ENCODE assay signal across 7 cellular contexts in genomic region chr19:1591421-1592022, GRCh38. TPM values are rescaled to one million over a fixed set of nuclear protein-coding genes. Genes with fewer than 3 reads are reported as not detected.
DNase-seq lines count a peak whose midpoint lies in the region; ATAC-seq, FAIRE-seq and TF ChIP-seq lines count a peak whose summit lies in the region.

No MANE protein-coding gene starts in this region.

- peak overlapping the region; percentile 95 for H3K27ac ChIP-seq in K562 (ENCODE audit: extremely low read depth, low read depth, low read length)

- peak overlapping the region; percentile 98 for H3K4me2 ChIP-seq in K562 (ENCODE audit: insufficient read depth, low read length)

- no peak for TF ChIP-seq EP300 in K562 (IDR thresholded peaks at IDR 0.05; ENCODE audit: low read length)

- no peak for TF ChIP-seq RAD21 in K562 (CRISPR knock-in tag; conservative IDR thresholded peaks at IDR 0.05 in 1 of 2, IDR thresholded peaks at IDR 0.05 in 1 of 2)

- CTCF ChIA-PET in K562 (lab: Yijun Ruan, JAX; ENCODE audit: low intra/inter-chr PET ratio): no interaction called here

- H3K27ac Mint-ChIP-seq in type B pancreatic cell: peak overlapping the region; percentile 94

- no peaks in the 10 kb centered on the region for H3K9me3 ChIP-seq in K562 (replicated peaks; ENCODE audit: control insufficient read depth, insufficient read depth, low read depth, low read length)

- no peak overlapping the region for H2AFZ ChIP-seq in K562 (ENCODE audit: low read depth, low read length)

- POLR2A ChIA-PET in K562 (lab: Yijun Ruan, JAX): interaction anchor here (0.6 to 6.6 kb wide), 5 partner anchors 10 to 322 kb away, joined by 3 to 40 read pairs (median 4); partner anchors contain the start of gene CIRBP

- H3K4me1 Mint-ChIP-seq in type B pancreatic cell (ENCODE audit: unreplicated experiment): peaks cover 9% of the 10 kb centered on the region

- H3K27me3 ChIP-seq in K562 (ENCODE audit: control insufficient read depth in 2 of 2, insufficient read depth in 2 of 2, low read length in 2 of 2): no peaks in the 10 kb centered on the region

- H3K9me1 ChIP-seq in K562 (ENCODE audit: control insufficient read depth, insufficient read depth, low read length): no peaks in the 10 kb centered on the region

- peaks cover 15 to 40% of the 10 kb centered on the region in 2 experiments for H3K4me1 ChIP-seq in K562 (replicated peaks in 1 of 2; ENCODE audit: control insufficient read depth in 2 of 2, insufficient read depth in 2 of 2, low read length in 2 of 2)

- no peaks in the 10 kb centered on the region for H3K27me3 Mint-ChIP-seq in type B pancreatic cell

- under 1% methylated on average over 20 of the region's 31 CpGs for WGBS in K562 (ENCODE audit: insufficient coverage, low coverage, missing lambda C conversion rate)
- WGBS in lower leg skin, 2 donors: 1% methylated on average over 30 to 31 of the region's 31 CpGs

- DNase-seq in NCI-H2029 (lab: John Stamatoyannopoulos, UW) (peak; percentile 75), K562 (ENCODE audit: extremely low read depth in 1 of 4, low spot score in 3 of 4) (peak in 2 of 4 experiments; percentile 44 to 50), lower leg skin (ENCODE audit: low spot score in 2 of 2) (no peak), type B pancreatic cell (ENCODE audit: extremely low spot score, unreplicated experiment) (no peak)
- no peak for DNase-seq in effector CD4-positive, alpha-beta T cell

- H3K36me3 ChIP-seq in K562 (ENCODE audit: control insufficient read depth, insufficient read depth, low read length): peaks cover 47% of the 10 kb centered on the region; the same call in 2 of the 3 replicates

- H4K20me1 ChIP-seq in K562 (replicated peaks; ENCODE audit: control insufficient read depth, insufficient read depth, low read length): 0 out of 2 replicates have a peak, but pooled peaks cover 8% of the 10 kb centered on the region

- H3K9me3 Mint-ChIP-seq in type B pancreatic cell: no peaks in the 10 kb centered on the region

- no peak for TF ChIP-seq CTCF in K562 (IDR thresholded peaks at IDR 0.05 in 2 of 3, conservative IDR thresholded peaks at IDR 0.05 in 1 of 3; ENCODE audit: insufficient read depth in 2 of 3, low read depth in 1 of 3, low read length in 3 of 3)
- TF ChIP-seq CTCF in lower leg skin (IDR thresholded peaks at IDR 0.05): no peak
- no peak for TF ChIP-seq CTCF in type B pancreatic cell (conservative IDR thresholded peaks at IDR 0.05)

- TSS peak; percentile 76 for BruUV-seq in K562 (replicated peaks; lab: Mats Ljungman, UMichigan)

- TF ChIP-seq POLR2A in K562 (conservative IDR thresholded peaks at IDR 0.05) (peak; percentile 4; the same call in 1 of the 2 replicates), lower leg skin (IDR thresholded peaks at IDR 0.05) (no peak)

- H3K36me3 Mint-ChIP-seq in type B pancreatic cell: peaks cover 3% of the 10 kb centered on the region

- in situ Hi-C loops in K562 (cut with MboI): no loop called here

- H3K79me2 ChIP-seq in K562 (ENCODE audit: control insufficient read depth, insufficient read depth, low read length): peaks cover 54% of the 10 kb centered on the region

- ATAC-seq in GM18511 (IDR thresholded peaks at IDR 0.05; ENCODE audit: unreplicated experiment): peak; percentile 3
- peak; percentile 1; the same call in 2 of the 3 replicates for ATAC-seq in K562
- no peak for ATAC-seq in HG02981 (IDR thresholded peaks at IDR 0.05; ENCODE audit: unreplicated experiment)

- intact Hi-C loops in K562 (cut with micrococcal nuclease): no loop called here
- intact Hi-C loops in lower leg skin (cut with DNase I; ENCODE audit: low total_unique reads): no loop called here

- H3K9ac ChIP-seq in K562 (ENCODE audit: insufficient read depth in 1 of 2, low read depth in 2 of 2, low read length in 2 of 2): peak overlapping the region; percentile 100

- H3K4me3 Mint-ChIP-seq in type B pancreatic cell: peak overlapping the region; percentile 92

- H3K4me3 ChIP-seq in K562: peak overlapping the region; percentile 92
- peak overlapping the region; percentile 86 for H3K4me3 ChIP-seq in lower leg skin (ENCODE audit: low read depth, poor library complexity, severe bottlenecking)

- no peak for FAIRE-seq in K562 (lab: Jason Lieb, UNC)

RNA-seq across cellular contexts. Expression of gene MBD3, which starts 1.1 kb away (rescaled TPM):
- total RNA-seq in K562 (2011; cell fraction: chromatin; rRNA removed; ENCODE audit: low replicate concordance): 89.8 and 204 TPM in 2 replicates
- 153 TPM in 2 replicates for total RNA-seq in K562 (2011; cell fraction: nucleolus; rRNA removed)
- 99.7 and 106 TPM in 2 replicates for total RNA-seq in K562 (2011; cell fraction: nucleoplasm; rRNA removed)
- total RNA-seq in K562 (2014; rRNA removed) (135 and 157 TPM in 2 replicates), K562 (2014; rRNA removed; fragmentation: Illumina TruSeq; extraction: Trizol) (11.4 and 12.6 TPM in 2 replicates), K562 (2015; rRNA removed; fragmentation: Illumina TruSeq; extraction: Trizol) (51.9 and 62.9 TPM in 2 replicates), K562 (2021) (114 and 137 TPM in 2 replicates), lower leg skin (10 to 100 TPM; 51.7 to 85.7 (median 79.3) TPM), type B pancreatic cell (ENCODE audit: low replicate concordance) (78.8 and 110 TPM in 2 replicates)
- polyA plus RNA-seq in K562 (2011; rRNA removed) (30.9 and 37.9 TPM in 2 replicates), K562 (2014; fragmentation: Illumina TruSeq; extraction: Trizol) (7.7 and 39.8 TPM in 2 replicates), K562 (2014; fragmentation: Nextera tagmentation; extraction: Ambion mirVana) (under 1 TPM; 0.24 to 0.52 TPM), K562 (2014; rRNA removed) (94.4 and 103 TPM in 2 replicates)
- 58.0 and 173 TPM in 2 replicates for polyA plus RNA-seq in K562 (2011; cell fraction: cytosol; rRNA removed)
- polyA plus RNA-seq in K562 (2011; cell fraction: nucleus; rRNA removed): 66.0 and 127 TPM in 2 replicates
- polyA plus RNA-seq in K562 (2012): 65.7 and 74.0 TPM in 2 replicates
- 35.8 and 69.0 TPM in 2 replicates for polyA minus RNA-seq in K562 (2011; rRNA and poly(A)+ RNA removed)
- 99.0 and 105 TPM in 2 replicates for polyA minus RNA-seq in K562 (2011; cell fraction: cytosol; rRNA and poly(A)+ RNA removed)
- 27.9 and 29.1 TPM in 2 replicates for polyA minus RNA-seq in K562 (2011; cell fraction: nucleus; rRNA and poly(A)+ RNA removed)

RNA-seq across cellular contexts. Expression of gene UQCR11, which starts 13.7 kb away (rescaled TPM):
- total RNA-seq in K562 (2011; cell fraction: chromatin; rRNA removed; ENCODE audit: low replicate concordance): 49.4 and 136 TPM in 2 replicates
- total RNA-seq in K562 (2011; cell fraction: nucleolus; rRNA removed): 110 and 114 TPM in 2 replicates
- total RNA-seq in K562 (2011; cell fraction: nucleoplasm; rRNA removed): 78.5 and 82.1 TPM in 2 replicates
- total RNA-seq in K562 (2014; rRNA removed) (203 and 259 TPM in 2 replicates), K562 (2014; rRNA removed; fragmentation: Illumina TruSeq; extraction: Trizol) (62.7 and 65.9 TPM in 2 replicates), K562 (2015; rRNA removed; fragmentation: Illumina TruSeq; extraction: Trizol) (94.2 and 104 TPM in 2 replicates), K562 (2021) (355 and 411 TPM in 2 replicates), lower leg skin (10 to 100 TPM; 24.8 to 71.8 (median 46.1) TPM), type B pancreatic cell (ENCODE audit: low replicate concordance) (191 and 290 TPM in 2 replicates)
- polyA plus RNA-seq in K562 (2011; rRNA removed) (390 and 494 TPM in 2 replicates), K562 (2014; fragmentation: Illumina TruSeq; extraction: Trizol) (57.6 and 122 TPM in 2 replicates), K562 (2014; fragmentation: Nextera tagmentation; extraction: Ambion mirVana) (100 to 1,000 TPM; 225 to 394 TPM), K562 (2014; rRNA removed) (329 and 366 TPM in 2 replicates)
- polyA plus RNA-seq in K562 (2011; cell fraction: cytosol; rRNA removed): 245 and 412 TPM in 2 replicates
- 128 and 175 TPM in 2 replicates for polyA plus RNA-seq in K562 (2011; cell fraction: nucleus; rRNA removed)
- 203 and 322 TPM in 2 replicates for polyA plus RNA-seq in K562 (2012)
- polyA minus RNA-seq in K562 (2011; rRNA and poly(A)+ RNA removed): 24.6 and 35.3 TPM in 2 replicates
- 35.2 and 46.2 TPM in 2 replicates for polyA minus RNA-seq in K562 (2011; cell fraction: cytosol; rRNA and poly(A)+ RNA removed)
- polyA minus RNA-seq in K562 (2011; cell fraction: nucleus; rRNA and poly(A)+ RNA removed): 26.8 and 31.8 TPM in 2 replicates

RNA-seq across cellular contexts. Expression of gene MEX3D, which starts 23.4 kb away (rescaled TPM):
- 1.3 and 3.7 TPM in 2 replicates for total RNA-seq in K562 (2011; cell fraction: chromatin; rRNA removed; ENCODE audit: low replicate concordance)
- total RNA-seq in K562 (2011; cell fraction: nucleolus; rRNA removed): 7.0 and 7.7 TPM in 2 replicates
- total RNA-seq in K562 (2011; cell fraction: nucleoplasm; rRNA removed): 3.1 and 3.2 TPM in 2 replicates
- total RNA-seq in K562 (2014; rRNA removed): 39.3 and 48.8 TPM in 2 replicates
- 5.7 and 6.5 TPM in 2 replicates for total RNA-seq in K562 (2014; rRNA removed; fragmentation: Illumina TruSeq; extraction: Trizol)
- 9.5 and 9.8 TPM in 2 replicates for total RNA-seq in K562 (2015; rRNA removed; fragmentation: Illumina TruSeq; extraction: Trizol)
- 34.0 and 35.9 TPM in 2 replicates for total RNA-seq in K562 (2021)
- polyA plus RNA-seq in K562 (2011; rRNA removed): 2.6 and 3.3 TPM in 2 replicates
- 3.5 and 29.9 TPM in 2 replicates for polyA plus RNA-seq in K562 (2011; cell fraction: cytosol; rRNA removed)
- polyA plus RNA-seq in K562 (2011; cell fraction: nucleus; rRNA removed): 2.1 and 5.8 TPM in 2 replicates
- 6.4 and 7.7 TPM in 2 replicates for polyA plus RNA-seq in K562 (2012)
- 2.6 and 4.4 TPM in 2 replicates for polyA plus RNA-seq in K562 (2014; fragmentation: Illumina TruSeq; extraction: Trizol)
- polyA plus RNA-seq in K562 (2014; fragmentation: Nextera tagmentation; extraction: Ambion mirVana): 1 to 10 TPM; 1.7 to 1.9 TPM
- polyA plus RNA-seq in K562 (2014; rRNA removed): 11.6 and 11.9 TPM in 2 replicates
- 1.0 and 1.6 TPM in 2 replicates for polyA minus RNA-seq in K562 (2011; rRNA and poly(A)+ RNA removed)
- polyA minus RNA-seq in K562 (2011; cell fraction: cytosol; rRNA and poly(A)+ RNA removed): 20.2 and 21.8 TPM in 2 replicates
- 2.4 and 3.0 TPM in 2 replicates for polyA minus RNA-seq in K562 (2011; cell fraction: nucleus; rRNA and poly(A)+ RNA removed)
- 10 to 100 TPM; 37.3 to 44.1 (median 42.2) TPM for total RNA-seq in lower leg skin
- 79.0 and 82.0 TPM in 2 replicates for total RNA-seq in type B pancreatic cell (ENCODE audit: low replicate concordance)
